In the genomic region with DNA sequence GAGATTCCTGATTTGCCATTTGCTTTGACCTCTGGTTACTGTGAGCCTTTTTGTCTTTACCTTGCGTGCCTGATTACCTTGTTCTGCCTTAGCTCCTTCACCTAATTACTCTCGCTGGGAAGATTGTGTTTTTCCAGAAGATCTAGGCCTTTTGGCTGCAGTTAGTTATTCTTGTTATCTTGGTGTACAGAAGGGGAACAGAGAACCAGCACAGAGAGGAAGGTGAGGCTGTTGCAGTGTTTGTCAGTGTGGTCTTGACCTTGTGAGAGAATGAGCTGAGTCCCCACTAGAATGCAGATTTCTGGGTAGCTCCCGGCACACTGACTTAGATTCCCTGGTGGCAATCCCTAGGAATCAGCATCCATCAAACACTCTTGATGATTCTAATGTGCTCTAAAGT, we compare ENCODE assay signal across 18 cellular contexts.
A peak's percentile ranks its signal among the peaks of the same experiment; 100 is the strongest.
DNase-seq lines count a peak whose midpoint lies in the region; ATAC-seq and TF ChIP-seq lines count a peak whose summit lies in the region.
"Had no signal": no experiment of that assay in that cellular context is flagged by ENCODE, and none has a peak within 500 bp of the region (broad histone marks: within the 10 kb centered on the region; RNA-seq: fewer than 3 reads in every experiment).

No MANE protein-coding gene starts in this region.

- H3K4me3 Mint-ChIP-seq in MCF 10A (ENCODE audit: unreplicated experiment) = no peak overlapping the region
- peak overlapping the region; percentile 5 to 84 (median 73) for H3K4me3 Mint-ChIP-seq in naive B cell
- H3K4me3 Mint-ChIP-seq in type B pancreatic cell = no peak overlapping the region
- H3K4me3 Mint-ChIP-seq: CD14-positive monocyte; CD4-positive, alpha-beta memory T cell; H9 had no signal

- peak; percentile 36 to 43 for ATAC-seq in naive B cell (ENCODE audit: low read depth in 2 of 2)
- ATAC-seq: A549, HepG2 had no signal

- no peaks in the 10 kb centered on the region for H3K27me3 ChIP-seq in mammary epithelial cell (ENCODE audit: insufficient read depth, low read length)
- H3K27me3 ChIP-seq: BLaER1 had no signal

- no peak for TF ChIP-seq CTCF in mammary epithelial cell (conservative IDR thresholded peaks at IDR 0.05 in 1 of 2, IDR thresholded peaks at IDR 0.05 in 1 of 2; ENCODE audit: extremely low read depth in 1 of 2, insufficient read depth in 1 of 2, low read depth in 1 of 2, low read length in 2 of 2)
- no peak for TF ChIP-seq CTCF in MCF 10A (IDR thresholded peaks at IDR 0.05; ENCODE audit: unreplicated experiment)
- TF ChIP-seq CTCF in OCI-LY7 (conservative IDR thresholded peaks at IDR 0.05; ENCODE audit: low read length) = no peak
- no peak for TF ChIP-seq CTCF in type B pancreatic cell (conservative IDR thresholded peaks at IDR 0.05)

- no peaks in the 10 kb centered on the region for H4K20me1 ChIP-seq in mammary epithelial cell (ENCODE audit: insufficient read depth, low read length)
- H4K20me1 ChIP-seq in OCI-LY7 (ENCODE audit: insufficient read depth, low read length) = no peaks in the 10 kb centered on the region
- H4K20me1 ChIP-seq: BLaER1 had no signal

- H3K9me3 ChIP-seq in mammary epithelial cell (replicated peaks; ENCODE audit: insufficient read depth, low read length) (no peaks in the 10 kb centered on the region), OCI-LY7 (ENCODE audit: low read length) (no peaks in the 10 kb centered on the region)
- H3K9me3 ChIP-seq: A549, BLaER1 had no signal

- H3K4me1 Mint-ChIP-seq in MCF 10A (ENCODE audit: insufficient read depth, unreplicated experiment) = peaks cover 9% of the 10 kb centered on the region
- H3K4me1 Mint-ChIP-seq in naive B cell = peaks cover 41 to 49% (median 43%) of the 10 kb centered on the region in 3 donors
- H3K4me1 Mint-ChIP-seq in type B pancreatic cell (ENCODE audit: unreplicated experiment) = peaks cover 21% of the 10 kb centered on the region
- H3K4me1 Mint-ChIP-seq: H9 had no signal

- in situ Hi-C loops in mammary epithelial cell (cut with MboI; ENCODE audit: low sequenced_read_pairs in 2 of 2) = no loop called here

- H3K36me3 ChIP-seq in mammary epithelial cell (ENCODE audit: insufficient read depth, low read length) (no peaks in the 10 kb centered on the region), OCI-LY7 (ENCODE audit: insufficient read depth, low read length) (no peaks in the 10 kb centered on the region)
- H3K36me3 ChIP-seq: BLaER1 had no signal

- no peaks in the 10 kb centered on the region for H3K9me2 ChIP-seq in OCI-LY7 (ENCODE audit: insufficient read depth, low read length)

- H3K4me2 ChIP-seq in mammary epithelial cell (ENCODE audit: insufficient read depth, low read depth, low read length) (no peak overlapping the region), OCI-LY7 (ENCODE audit: low read length) (peak overlapping the region; percentile 47; the same call in 1 of the 2 replicates)
- H3K4me2 ChIP-seq: A549 had no signal

- no TSS peak for BruUV-seq in mammary epithelial cell (replicated peaks; lab: Mats Ljungman, UMichigan)
- no TSS peak for BruUV-seq in MCF 10A (replicated peaks; lab: Mats Ljungman, UMichigan)
- BruUV-seq in OCI-LY7 (replicated peaks; lab: Mats Ljungman, UMichigan) = no TSS peak

- H3K4me1 ChIP-seq in mammary epithelial cell (ENCODE audit: insufficient read depth, low read length) (peaks cover 19% of the 10 kb centered on the region), OCI-LY7 (ENCODE audit: insufficient read depth, low read length, poor library complexity, severe bottlenecking) (peaks cover 23% of the 10 kb centered on the region)

- CTCF ChIA-PET in mammary epithelial cell (lab: Charles Lee; ENCODE audit: low non-redundant PET) (no interaction called here), MCF 10A (lab: Yijun Ruan, JAX) (interaction anchor here (0.7 kb wide), 1 partner anchor 397 kb away, joined by 4 read pairs; no protein-coding TSS in a partner anchor), OCI-LY7 (lab: Charles Lee; ENCODE audit: unreplicated experiment) (no interaction called here)

- dilution Hi-C loops in mammary epithelial cell (cut with HindIII; ENCODE audit: low sequenced_read_pairs) = no loop called here

- H3K9ac ChIP-seq in mammary epithelial cell (ENCODE audit: insufficient read depth, low read length) = no peak overlapping the region
- H3K9ac ChIP-seq: BLaER1 had no signal

- no peak overlapping the region for H3K27ac Mint-ChIP-seq in MCF 10A (ENCODE audit: low read depth, unreplicated experiment)
- peak overlapping the region; percentile 65 to 95 (median 89) for H3K27ac Mint-ChIP-seq in naive B cell
- peak overlapping the region; percentile 33 for H3K27ac Mint-ChIP-seq in type B pancreatic cell
- H3K27ac Mint-ChIP-seq: CD4-positive, alpha-beta memory T cell; H9 had no signal

- no peak overlapping the region for H3K27ac ChIP-seq in mammary epithelial cell (ENCODE audit: insufficient read depth, low read depth, low read length)
- no peak overlapping the region for H3K27ac ChIP-seq in OCI-LY7 (ENCODE audit: low read depth, low read length, poor library complexity, severe bottlenecking)
- H3K27ac ChIP-seq: 22Rv1, A549, BLaER1 had no signal

- H3K4me3 ChIP-seq in mammary epithelial cell (replicated peaks in 1 of 3; ENCODE audit: insufficient read depth in 1 of 3, low read depth in 2 of 3, low read length in 3 of 3) (no peak overlapping the region), OCI-LY7 (ENCODE audit: low read depth, low read length, poor library complexity, severe bottlenecking) (no peak overlapping the region)
- H3K4me3 ChIP-seq: A549, BLaER1 had no signal

- POLR2A ChIA-PET in MCF 10A (lab: Yijun Ruan, JAX) (no interaction called here), OCI-LY7 (lab: Charles Lee) (interaction anchor here (0.6 to 1.5 kb wide), 2 partner anchors 14 to 2000 kb away, joined by 3 to 5 read pairs; no protein-coding TSS in a partner anchor)

- H3K27me3 Mint-ChIP-seq in MCF 10A (ENCODE audit: insufficient read depth, unreplicated experiment) (no peaks in the 10 kb centered on the region), naive B cell (no peaks in the 10 kb centered on the region), type B pancreatic cell (no peaks in the 10 kb centered on the region)

- no peaks in the 10 kb centered on the region for H3K36me3 Mint-ChIP-seq in MCF 10A (ENCODE audit: insufficient read depth, unreplicated experiment)
- peaks cover 0 to 5% of the 10 kb centered on the region in 2 donors for H3K36me3 Mint-ChIP-seq in naive B cell
- no peaks in the 10 kb centered on the region for H3K36me3 Mint-ChIP-seq in type B pancreatic cell
- H3K36me3 Mint-ChIP-seq: CD14-positive monocyte; CD4-positive, alpha-beta memory T cell had no signal

- WGBS in mammary epithelial cell (ENCODE audit: low coverage, missing lambda C conversion rate) = 100% methylated on average over 3 of the region's 3 CpGs

- H3K79me2 ChIP-seq in mammary epithelial cell (ENCODE audit: insufficient read depth, low read length) = no peaks in the 10 kb centered on the region
- no peaks in the 10 kb centered on the region for H3K79me2 ChIP-seq in OCI-LY7 (ENCODE audit: insufficient read depth, low read depth, low read length)

- DNase-seq in mammary epithelial cell (no peak), MCF 10A (ENCODE audit: unreplicated experiment) (no peak), OCI-LY7 (ENCODE audit: low spot score) (no peak), naive B cell (no peak), type B pancreatic cell (ENCODE audit: extremely low spot score, unreplicated experiment) (no peak), NCI-H1105 treated with DMSO at 0.1 percent for 48 hours (lab: John Stamatoyannopoulos, UW) (no peak)
- no peak for DNase-seq in stimulated activated CD4-positive, alpha-beta T cell treated with anti-CD3 and anti-CD28 coated beads, Interleukin-2, amount 100 ng/mL, for 48 hours
- no peak for DNase-seq in stimulated activated CD8-positive, alpha-beta memory T cell treated with anti-CD3 and anti-CD28 coated beads, Interleukin-4, amount 100 ng/mL, for 48 hours
- DNase-seq: AML-193; CD4-positive, alpha-beta memory T cell; DMS 273 treated with DMSO at 0.1 percent for 48 hours; GF-D8; H9 had no signal

- intact Hi-C loops in mammary epithelial cell (cut with micrococcal nuclease) (no loop called here), MCF 10A (cut with micrococcal nuclease) (no loop called here), OCI-LY7 (cut with micrococcal nuclease; ENCODE audit: unreplicated experiment) (no loop called here)

- no peaks in the 10 kb centered on the region for H3K9me3 Mint-ChIP-seq in MCF 10A (ENCODE audit: unreplicated experiment)
- no peaks in the 10 kb centered on the region for H3K9me3 Mint-ChIP-seq in naive B cell
- peaks cover 9% of the 10 kb centered on the region for H3K9me3 Mint-ChIP-seq in type B pancreatic cell
- H3K9me3 Mint-ChIP-seq: H9 had no signal

- H2AFZ ChIP-seq in mammary epithelial cell (ENCODE audit: low read depth, low read length) = peak overlapping the region; percentile 5
- H2AFZ ChIP-seq in OCI-LY7 (ENCODE audit: low read length) = peak overlapping the region; percentile 49; the same call in 1 of the 2 replicates

Comparison
In these comparisons a context has a peak if more than half of its experiments do, and no peak if none do; other contexts are left out.
1. H3K4me3 Mint-ChIP-seq: peak in naive B cell (8 of 8); none in MCF 10A (single experiment) and type B pancreatic cell (single experiment).